Comparison of ENCODE assay signal across 1 cellular context in the genomic region with DNA sequence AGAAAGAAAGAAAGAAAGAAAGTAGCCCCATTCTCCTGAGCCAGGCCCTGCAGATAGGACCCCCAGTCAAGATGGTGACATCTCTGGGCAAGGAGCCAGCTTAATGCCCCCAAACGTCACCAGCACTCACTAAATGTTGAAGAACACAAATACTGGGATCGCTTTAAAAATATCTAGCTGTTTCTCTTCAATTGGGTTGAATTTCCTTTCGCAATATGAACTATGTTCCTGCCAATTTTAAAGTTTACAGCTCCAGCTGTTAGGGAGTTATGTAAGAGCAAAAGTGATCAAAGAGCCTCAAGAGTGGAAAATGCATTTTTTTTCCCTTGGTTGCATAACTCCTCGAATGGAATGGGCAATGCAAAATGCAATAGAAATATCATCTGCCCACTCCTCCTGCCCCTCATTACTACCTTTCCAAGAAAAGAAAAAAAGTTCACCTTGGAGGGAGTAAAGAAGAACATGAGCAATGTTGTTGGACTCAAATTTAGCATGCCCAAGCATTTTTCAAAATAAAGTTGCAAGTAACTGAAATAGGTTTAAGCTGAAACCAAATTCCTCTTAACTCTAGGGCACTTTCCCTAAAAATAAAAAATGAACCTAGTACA.
A peak's percentile ranks its signal among the peaks of the same experiment; 100 is the strongest.
TF ChIP-seq lines count a peak whose summit lies in the region.

No MANE protein-coding gene starts in this region.

TF ChIP-seq in HepG2, 621 proteins besides CTCF, POLR2A, EP300 and RAD21 (continued from another document and continues in another):
- peak; percentile 65; the same call in 1 of the 2 replicates for TF ChIP-seq ZNF264 (CRISPR knock-in tag; IDR thresholded peaks at IDR 0.05)
- TF ChIP-seq ZXDC (CRISPR knock-in tag; IDR thresholded peaks at IDR 0.05), result no peak
- TF ChIP-seq ZNF660 (CRISPR knock-in tag; IDR thresholded peaks at IDR 0.05; ENCODE audit: borderline replicate concordance, low read depth), result no peak
- TF ChIP-seq ZNF788 (CRISPR knock-in tag; IDR thresholded peaks at IDR 0.05; ENCODE audit: borderline replicate concordance), result no peak
- TF ChIP-seq, protein P1, sequence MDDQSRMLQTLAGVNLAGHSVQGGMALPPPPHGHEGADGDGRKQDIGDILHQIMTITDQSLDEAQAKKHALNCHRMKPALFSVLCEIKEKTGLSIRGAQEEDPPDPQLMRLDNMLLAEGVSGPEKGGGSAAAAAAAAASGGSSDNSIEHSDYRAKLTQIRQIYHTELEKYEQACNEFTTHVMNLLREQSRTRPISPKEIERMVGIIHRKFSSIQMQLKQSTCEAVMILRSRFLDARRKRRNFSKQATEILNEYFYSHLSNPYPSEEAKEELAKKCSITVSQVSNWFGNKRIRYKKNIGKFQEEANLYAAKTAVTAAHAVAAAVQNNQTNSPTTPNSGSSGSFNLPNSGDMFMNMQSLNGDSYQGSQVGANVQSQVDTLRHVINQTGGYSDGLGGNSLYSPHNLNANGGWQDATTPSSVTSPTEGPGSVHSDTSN (CRISPR knock-in tag; IDR thresholded peaks at IDR 0.05; ENCODE audit: borderline replicate concordance), result no peak
- no peak for TF ChIP-seq ZBTB7B (CRISPR knock-in tag; IDR thresholded peaks at IDR 0.05)
- peak; percentile 90 for TF ChIP-seq ARID5B (CRISPR knock-in tag; IDR thresholded peaks at IDR 0.05)
- no peak for TF ChIP-seq ZNF746 (CRISPR knock-in tag; IDR thresholded peaks at IDR 0.05)
- peak; percentile 82 for TF ChIP-seq CEBPB (IDR thresholded peaks at IDR 0.05; ENCODE audit: borderline replicate concordance, low read depth, low read length)
- no peak for TF ChIP-seq ZNF841 (CRISPR knock-in tag; IDR thresholded peaks at IDR 0.05; ENCODE audit: borderline replicate concordance)
- peak; percentile 20; the same call in 1 of the 2 replicates for TF ChIP-seq THRA (CRISPR knock-in tag; IDR thresholded peaks at IDR 0.05; ENCODE audit: borderline replicate concordance)
- TF ChIP-seq IRF2 (CRISPR knock-in tag; IDR thresholded peaks at IDR 0.05), result 0 out of 2 replicates have a peak, but pooled peaks have one; percentile 49
- TF ChIP-seq KAT2B (IDR thresholded peaks at IDR 0.05; ENCODE audit: borderline replicate concordance, low read depth, low read length), result no peak
- TF ChIP-seq, protein P2, sequence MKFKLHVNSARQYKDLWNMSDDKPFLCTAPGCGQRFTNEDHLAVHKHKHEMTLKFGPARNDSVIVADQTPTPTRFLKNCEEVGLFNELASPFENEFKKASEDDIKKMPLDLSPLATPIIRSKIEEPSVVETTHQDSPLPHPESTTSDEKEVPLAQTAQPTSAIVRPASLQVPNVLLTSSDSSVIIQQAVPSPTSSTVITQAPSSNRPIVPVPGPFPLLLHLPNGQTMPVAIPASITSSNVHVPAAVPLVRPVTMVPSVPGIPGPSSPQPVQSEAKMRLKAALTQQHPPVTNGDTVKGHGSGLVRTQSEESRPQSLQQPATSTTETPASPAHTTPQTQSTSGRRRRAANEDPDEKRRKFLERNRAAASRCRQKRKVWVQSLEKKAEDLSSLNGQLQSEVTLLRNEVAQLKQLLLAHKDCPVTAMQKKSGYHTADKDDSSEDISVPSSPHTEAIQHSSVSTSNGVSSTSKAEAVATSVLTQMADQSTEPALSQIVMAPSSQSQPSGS (CRISPR knock-in tag; IDR thresholded peaks at IDR 0.05), result peak; percentile 37; the same call in 1 of the 2 replicates
- peak; percentile 60 for TF ChIP-seq ZMYM4 (CRISPR knock-in tag; IDR thresholded peaks at IDR 0.05)
- TF ChIP-seq, protein P3, sequence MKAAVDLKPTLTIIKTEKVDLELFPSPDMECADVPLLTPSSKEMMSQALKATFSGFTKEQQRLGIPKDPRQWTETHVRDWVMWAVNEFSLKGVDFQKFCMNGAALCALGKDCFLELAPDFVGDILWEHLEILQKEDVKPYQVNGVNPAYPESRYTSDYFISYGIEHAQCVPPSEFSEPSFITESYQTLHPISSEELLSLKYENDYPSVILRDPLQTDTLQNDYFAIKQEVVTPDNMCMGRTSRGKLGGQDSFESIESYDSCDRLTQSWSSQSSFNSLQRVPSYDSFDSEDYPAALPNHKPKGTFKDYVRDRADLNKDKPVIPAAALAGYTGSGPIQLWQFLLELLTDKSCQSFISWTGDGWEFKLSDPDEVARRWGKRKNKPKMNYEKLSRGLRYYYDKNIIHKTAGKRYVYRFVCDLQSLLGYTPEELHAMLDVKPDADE (CRISPR knock-in tag; IDR thresholded peaks at IDR 0.05), result no peak
- TF ChIP-seq, protein P4, sequence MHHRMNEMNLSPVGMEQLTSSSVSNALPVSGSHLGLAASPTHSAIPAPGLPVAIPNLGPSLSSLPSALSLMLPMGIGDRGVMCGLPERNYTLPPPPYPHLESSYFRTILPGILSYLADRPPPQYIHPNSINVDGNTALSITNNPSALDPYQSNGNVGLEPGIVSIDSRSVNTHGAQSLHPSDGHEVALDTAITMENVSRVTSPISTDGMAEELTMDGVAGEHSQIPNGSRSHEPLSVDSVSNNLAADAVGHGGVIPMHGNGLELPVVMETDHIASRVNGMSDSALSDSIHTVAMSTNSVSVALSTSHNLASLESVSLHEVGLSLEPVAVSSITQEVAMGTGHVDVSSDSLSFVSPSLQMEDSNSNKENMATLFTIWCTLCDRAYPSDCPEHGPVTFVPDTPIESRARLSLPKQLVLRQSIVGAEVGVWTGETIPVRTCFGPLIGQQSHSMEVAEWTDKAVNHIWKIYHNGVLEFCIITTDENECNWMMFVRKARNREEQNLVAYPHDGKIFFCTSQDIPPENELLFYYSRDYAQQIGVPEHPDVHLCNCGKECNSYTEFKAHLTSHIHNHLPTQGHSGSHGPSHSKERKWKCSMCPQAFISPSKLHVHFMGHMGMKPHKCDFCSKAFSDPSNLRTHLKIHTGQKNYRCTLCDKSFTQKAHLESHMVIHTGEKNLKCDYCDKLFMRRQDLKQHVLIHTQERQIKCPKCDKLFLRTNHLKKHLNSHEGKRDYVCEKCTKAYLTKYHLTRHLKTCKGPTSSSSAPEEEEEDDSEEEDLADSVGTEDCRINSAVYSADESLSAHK (CRISPR knock-in tag; IDR thresholded peaks at IDR 0.05; ENCODE audit: borderline replicate concordance), result no peak
- TF ChIP-seq, protein P5, sequence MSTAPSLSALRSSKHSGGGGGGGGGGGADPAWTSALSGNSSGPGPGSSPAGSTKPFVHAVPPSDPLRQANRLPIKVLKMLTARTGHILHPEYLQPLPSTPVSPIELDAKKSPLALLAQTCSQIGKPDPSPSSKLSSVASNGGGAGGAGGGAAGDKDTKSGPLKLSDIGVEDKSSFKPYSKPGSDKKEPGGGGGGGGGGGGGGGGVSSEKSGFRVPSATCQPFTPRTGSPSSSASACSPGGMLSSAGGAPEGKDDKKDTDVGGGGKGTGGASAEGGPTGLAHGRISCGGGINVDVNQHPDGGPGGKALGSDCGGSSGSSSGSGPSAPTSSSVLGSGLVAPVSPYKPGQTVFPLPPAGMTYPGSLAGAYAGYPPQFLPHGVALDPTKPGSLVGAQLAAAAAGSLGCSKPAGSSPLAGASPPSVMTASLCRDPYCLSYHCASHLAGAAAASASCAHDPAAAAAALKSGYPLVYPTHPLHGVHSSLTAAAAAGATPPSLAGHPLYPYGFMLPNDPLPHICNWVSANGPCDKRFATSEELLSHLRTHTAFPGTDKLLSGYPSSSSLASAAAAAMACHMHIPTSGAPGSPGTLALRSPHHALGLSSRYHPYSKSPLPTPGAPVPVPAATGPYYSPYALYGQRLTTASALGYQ (CRISPR knock-in tag; IDR thresholded peaks at IDR 0.05), result 0 out of 2 replicates have a peak, but pooled peaks have one; percentile 36
- TF ChIP-seq KMT2B (CRISPR knock-in tag; IDR thresholded peaks at IDR 0.05), result no peak
- TF ChIP-seq ZNF354B (CRISPR knock-in tag; IDR thresholded peaks at IDR 0.05), result no peak
- TF ChIP-seq TEAD3 (CRISPR knock-in tag; optimal IDR thresholded peaks at IDR 0.05; ENCODE audit: borderline replicate concordance), result peak; percentile 42
- TF ChIP-seq, protein P6, sequence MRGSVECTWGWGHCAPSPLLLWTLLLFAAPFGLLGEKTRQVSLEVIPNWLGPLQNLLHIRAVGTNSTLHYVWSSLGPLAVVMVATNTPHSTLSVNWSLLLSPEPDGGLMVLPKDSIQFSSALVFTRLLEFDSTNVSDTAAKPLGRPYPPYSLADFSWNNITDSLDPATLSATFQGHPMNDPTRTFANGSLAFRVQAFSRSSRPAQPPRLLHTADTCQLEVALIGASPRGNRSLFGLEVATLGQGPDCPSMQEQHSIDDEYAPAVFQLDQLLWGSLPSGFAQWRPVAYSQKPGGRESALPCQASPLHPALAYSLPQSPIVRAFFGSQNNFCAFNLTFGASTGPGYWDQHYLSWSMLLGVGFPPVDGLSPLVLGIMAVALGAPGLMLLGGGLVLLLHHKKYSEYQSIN (CRISPR knock-in tag; IDR thresholded peaks at IDR 0.05; ENCODE audit: borderline replicate concordance), result no peak
- peak; percentile 58; the same call in 1 of the 2 replicates for TF ChIP-seq TARDBP (CRISPR knock-in tag; IDR thresholded peaks at IDR 0.05)
- TF ChIP-seq SOX5 (CRISPR knock-in tag; IDR thresholded peaks at IDR 0.05; ENCODE audit: borderline replicate concordance), result peak; percentile 53; the same call in 1 of the 2 replicates
- no peak for TF ChIP-seq ZNF317 (CRISPR knock-in tag; IDR thresholded peaks at IDR 0.05)
- no peak for TF ChIP-seq ZNF557 (CRISPR knock-in tag; IDR thresholded peaks at IDR 0.05)
- no peak for TF ChIP-seq ZBTB7A (CRISPR knock-in tag; IDR thresholded peaks at IDR 0.05)
- TF ChIP-seq, protein P7, sequence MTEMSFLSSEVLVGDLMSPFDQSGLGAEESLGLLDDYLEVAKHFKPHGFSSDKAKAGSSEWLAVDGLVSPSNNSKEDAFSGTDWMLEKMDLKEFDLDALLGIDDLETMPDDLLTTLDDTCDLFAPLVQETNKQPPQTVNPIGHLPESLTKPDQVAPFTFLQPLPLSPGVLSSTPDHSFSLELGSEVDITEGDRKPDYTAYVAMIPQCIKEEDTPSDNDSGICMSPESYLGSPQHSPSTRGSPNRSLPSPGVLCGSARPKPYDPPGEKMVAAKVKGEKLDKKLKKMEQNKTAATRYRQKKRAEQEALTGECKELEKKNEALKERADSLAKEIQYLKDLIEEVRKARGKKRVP (CRISPR knock-in tag; IDR thresholded peaks at IDR 0.05), result peak in 1 of 2 experiments; percentile 69; a peak in 2 of 4 replicates
